In genomic region chr14:100342826-100343225, GRCh38 we compare ENCODE assay signal across 5 cellular contexts. TPM values are rescaled to one million over a fixed set of nuclear protein-coding genes. Genes with fewer than 3 reads are reported as not detected.
"Had no signal": no experiment of that assay in that cellular context is flagged by ENCODE, and none has a peak within 500 bp of the region (broad histone marks: within the 10 kb centered on the region; RNA-seq: fewer than 3 reads in every experiment).

No MANE protein-coding gene starts in this region.

RNA-seq across cellular contexts. Expression of gene SLC25A47, which starts 19.7 kb away (rescaled TPM):
- total RNA-seq: activated CD8-positive, alpha-beta memory T cell treated with anti-CD3 and anti-CD28 coated beads for 36 hours; ascending aorta; body of pancreas; bronchial epithelial cell; Right ventricle myocardium inferior had no signal
